ENCODE assay signal across 1 cellular context in the genomic region with DNA sequence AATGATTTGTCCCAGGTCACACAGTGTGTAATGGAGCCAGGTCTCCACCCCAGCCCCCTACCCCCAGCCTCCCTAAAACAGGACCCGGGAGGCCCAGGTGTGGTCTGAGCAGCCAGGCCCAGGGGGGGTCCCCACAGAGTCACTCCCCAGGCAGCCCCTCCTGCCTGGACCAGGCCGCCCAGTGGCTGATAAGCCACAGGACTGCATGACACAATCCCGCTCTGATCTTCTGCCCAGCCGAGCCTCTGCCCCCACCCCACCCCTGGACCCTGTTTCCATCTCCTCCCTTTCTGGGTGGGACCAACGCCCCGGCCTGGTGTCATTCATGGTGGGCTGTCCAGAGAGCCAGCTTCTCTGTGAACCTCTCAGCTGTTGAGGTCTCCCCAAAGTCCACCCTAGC.
TF ChIP-seq lines count a peak whose summit lies in the region.

No MANE protein-coding gene starts in this region.

TF ChIP-seq in HEK293, 187 proteins besides CTCF, POLR2A, EP300 and RAD21:
- TF ChIP-seq ZFHX2 (tag by site-specific recombination; conservative IDR thresholded peaks at IDR 0.05), result no peak
- peak; percentile 82 for TF ChIP-seq ZIC2 (tag by site-specific recombination; IDR thresholded peaks at IDR 0.05)
- peak; percentile 55 for TF ChIP-seq GLIS2 (tag by site-specific recombination; IDR thresholded peaks at IDR 0.05)
- TF ChIP-seq ZNF138 (tag by site-specific recombination; IDR thresholded peaks at IDR 0.05; ENCODE audit: borderline replicate concordance), result no peak
- TF ChIP-seq GLIS1 (tag by site-specific recombination; IDR thresholded peaks at IDR 0.05), result peak; percentile 78
- TF ChIP-seq, protein P1, sequence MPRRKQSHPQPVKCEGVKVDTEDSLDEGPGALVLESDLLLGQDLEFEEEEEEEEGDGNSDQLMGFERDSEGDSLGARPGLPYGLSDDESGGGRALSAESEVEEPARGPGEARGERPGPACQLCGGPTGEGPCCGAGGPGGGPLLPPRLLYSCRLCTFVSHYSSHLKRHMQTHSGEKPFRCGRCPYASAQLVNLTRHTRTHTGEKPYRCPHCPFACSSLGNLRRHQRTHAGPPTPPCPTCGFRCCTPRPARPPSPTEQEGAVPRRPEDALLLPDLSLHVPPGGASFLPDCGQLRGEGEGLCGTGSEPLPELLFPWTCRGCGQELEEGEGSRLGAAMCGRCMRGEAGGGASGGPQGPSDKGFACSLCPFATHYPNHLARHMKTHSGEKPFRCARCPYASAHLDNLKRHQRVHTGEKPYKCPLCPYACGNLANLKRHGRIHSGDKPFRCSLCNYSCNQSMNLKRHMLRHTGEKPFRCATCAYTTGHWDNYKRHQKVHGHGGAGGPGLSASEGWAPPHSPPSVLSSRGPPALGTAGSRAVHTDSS (tag by site-specific recombination; IDR thresholded peaks at IDR 0.05), result no peak
- no peak for TF ChIP-seq ZNF585B (tag by site-specific recombination; IDR thresholded peaks at IDR 0.05)
- no peak for TF ChIP-seq ZBTB7A (tag by site-specific recombination; IDR thresholded peaks at IDR 0.05; ENCODE audit: low read depth)
- TF ChIP-seq ZNF658 (tag by site-specific recombination; IDR thresholded peaks at IDR 0.05), result no peak
- TF ChIP-seq ZNF423 (tag by site-specific recombination; IDR thresholded peaks at IDR 0.05), result no peak
- TF ChIP-seq REST (tag by site-specific recombination; IDR thresholded peaks at IDR 0.05), result no peak
